In genomic region chr2:197377670-197378069, GRCh38 we compare ENCODE assay signal across 13 cellular contexts. TPM values are rescaled to one million over a fixed set of nuclear protein-coding genes. Genes with fewer than 3 reads are reported as not detected.
DNase-seq lines count a peak whose midpoint lies in the region; ATAC-seq, FAIRE-seq and TF ChIP-seq lines count a peak whose summit lies in the region.
"Had no signal": no experiment of that assay in that cellular context is flagged by ENCODE, and none has a peak within 500 bp of the region (broad histone marks: within the 10 kb centered on the region; RNA-seq: fewer than 3 reads in every experiment).

No MANE protein-coding gene starts in this region.

- DNase-seq in SK-N-SH: no peak
- DNase-seq in GM12878 (ENCODE audit: low read depth, low spot score): no peak
- no peak for DNase-seq in SIG-M5 treated with dmso at 0.1 percent for 504 hours (lab: John Stamatoyannopoulos, UW; ENCODE audit: unreplicated experiment)
- no peak for DNase-seq in C1 segment of cervical spinal cord (lab: John Stamatoyannopoulos, UW)
- no peak for DNase-seq in ureter (ENCODE audit: low spot score)
- DNase-seq: NCI-H226 had no signal

- H3K36me3 ChIP-seq in SK-N-SH (replicated peaks in 1 of 2; ENCODE audit: control insufficient read depth in 1 of 2, insufficient read depth in 2 of 2, low read length in 1 of 2): no peaks in the 10 kb centered on the region
- no peaks in the 10 kb centered on the region for H3K36me3 ChIP-seq in GM12878 (ENCODE audit: control insufficient read depth in 2 of 2, insufficient read depth in 2 of 2, low read length in 1 of 2)

- H3K9me3 ChIP-seq in SK-N-SH (no peaks in the 10 kb centered on the region), GM12878 (replicated peaks; ENCODE audit: control insufficient read depth, insufficient read depth, low read length) (no peaks in the 10 kb centered on the region)

- H3K79me2 ChIP-seq in SK-N-SH (ENCODE audit: insufficient read depth): no peaks in the 10 kb centered on the region
- no peaks in the 10 kb centered on the region for H3K79me2 ChIP-seq in GM12878 (ENCODE audit: control insufficient read depth, insufficient read depth, low read length)

- intact Hi-C loops in GM12878 (cut with micrococcal nuclease; ENCODE audit: unreplicated experiment): loop anchor here (1.0 to 2.0 kb wide), 5 partner anchors 67 to 399 kb away; partner anchors contain the start of gene ANKRD44

- FAIRE-seq in GM12878 (lab: Jason Lieb, UNC): no peak
- FAIRE-seq: GM12891 had no signal

- TF ChIP-seq EP300 in SK-N-SH (IDR thresholded peaks at IDR 0.05; ENCODE audit: borderline replicate concordance in 1 of 2, low read depth in 1 of 2, low read length in 1 of 2) (no peak), GM12878 (IDR thresholded peaks at IDR 0.05; ENCODE audit: borderline replicate concordance in 1 of 2, control insufficient read depth in 1 of 2, low read depth in 2 of 2, low read length in 2 of 2) (no peak)

- H3K27ac ChIP-seq in SK-N-SH (ENCODE audit: low read depth in 2 of 2, low read length in 1 of 2) (no peak overlapping the region), GM12878 (ENCODE audit: control insufficient read depth, insufficient read depth) (no peak overlapping the region)
- H3K27ac ChIP-seq: 22Rv1, HL-60 had no signal

- SMC1A ChIA-PET in GM12878 (lab: Charles Lee; ENCODE audit: uncharacterized antibody, unreplicated experiment): interaction anchor here (0.7 to 1.6 kb wide), 9 partner anchors 52 to 431 kb away, joined by 3 to 18 read pairs (median 3); no protein-coding TSS in a partner anchor

- no peaks in the 10 kb centered on the region for H4K20me1 ChIP-seq in SK-N-SH (ENCODE audit: insufficient read depth)
- H4K20me1 ChIP-seq in GM12878 (ENCODE audit: control insufficient read depth, insufficient read depth): no peaks in the 10 kb centered on the region

- H3K9ac ChIP-seq in SK-N-SH: no peak overlapping the region
- no peak overlapping the region for H3K9ac ChIP-seq in GM12878 (ENCODE audit: control insufficient read depth, insufficient read depth, low read length)

- H3F3A ChIP-seq in SK-N-SH (replicated peaks; ENCODE audit: insufficient read depth): peaks cover 9% of the 10 kb centered on the region

- H3K4me1 ChIP-seq in SK-N-SH (ENCODE audit: control insufficient read depth in 1 of 2, insufficient read depth in 2 of 2, low read depth in 1 of 2, low read length in 1 of 2) (peaks cover 6 to 8% of the 10 kb centered on the region in 2 experiments; a peak in 2 of 4 replicates), GM12878 (ENCODE audit: control insufficient read depth, insufficient read depth, low read length) (peaks cover 12% of the 10 kb centered on the region)

- no peak for TF ChIP-seq POLR2A in GM12878 (IDR thresholded peaks at IDR 0.05; ENCODE audit: low read depth, low read length)

- no peak overlapping the region for H3K4me2 ChIP-seq in SK-N-SH
- peak overlapping the region; percentile 79 for H3K4me2 ChIP-seq in GM12878 (ENCODE audit: control insufficient read depth, insufficient read depth)

- CTCF ChIA-PET in SK-N-SH (lab: Yijun Ruan, JAX) (interaction anchor here (0.7 to 2.3 kb wide), 24 partner anchors 8 to 757 kb away, joined by 3 to 19 read pairs (median 4); no protein-coding TSS in a partner anchor), GM12878 (lab: Yijun Ruan, JAX) (interaction anchor here (0.7 to 4.3 kb wide), 14 partner anchors 9 to 627 kb away, joined by 3 to 31 read pairs (median 4); no protein-coding TSS in a partner anchor)

- RAD21 ChIA-PET in GM12878 (lab: Charles Lee; ENCODE audit: unreplicated experiment): interaction anchor here (0.6 to 2.1 kb wide), 6 partner anchors 66 to 366 kb away, joined by 3 to 20 read pairs (median 5); no protein-coding TSS in a partner anchor

- TF ChIP-seq CTCF in SK-N-SH (IDR thresholded peaks at IDR 0.05) (no peak), GM12878 (IDR thresholded peaks at IDR 0.05 in 2 of 3, conservative IDR thresholded peaks at IDR 0.05 in 1 of 3; ENCODE audit: control insufficient read depth in 2 of 3, extremely low read depth in 1 of 3, insufficient read depth in 1 of 3, low read depth in 3 of 3, low read length in 3 of 3) (no peak)

- in situ Hi-C loops in GM12878 (cut with MboI): loop anchor here (25.0 kb wide), 1 partner anchor 590 kb away; the partner anchor contains the start of gene GTF3C3

- no peak overlapping the region for H3K4me3 ChIP-seq in SK-N-SH (ENCODE audit: low read depth in 2 of 2, low read length in 1 of 2)
- 0 out of 2 replicates have a peak overlapping the region, but pooled peaks have one; percentile 0 for H3K4me3 ChIP-seq in GM12878
- H3K4me3 ChIP-seq: K562 had no signal

- H2AFZ ChIP-seq in SK-N-SH (ENCODE audit: low read depth) (peak overlapping the region; percentile 28; the same call in 1 of the 2 replicates), GM12878 (ENCODE audit: control insufficient read depth, low read depth, low read length) (peak overlapping the region; percentile 51)

- TF ChIP-seq RAD21 in SK-N-SH (IDR thresholded peaks at IDR 0.05; ENCODE audit: low read length) (no peak), GM12878 (IDR thresholded peaks at IDR 0.05; ENCODE audit: insufficient read depth, low read depth, low read length) (no peak)

- WGBS in SK-N-SH (ENCODE audit: low lambda C conversion rate): 91% methylated on average over 8 of the region's 9 CpGs
- 10% methylated on average over 9 of the region's 9 CpGs for WGBS in GM12878 (ENCODE audit: insufficient coverage, insufficient replicate concordance, low lambda C conversion rate, missing lambda C conversion rate)

- H3K27me3 ChIP-seq in SK-N-SH (ENCODE audit: insufficient read depth) (no peaks in the 10 kb centered on the region), GM12878 (replicated peaks in 1 of 2; ENCODE audit: control insufficient read depth in 2 of 2, insufficient read depth in 2 of 2, low read length in 1 of 2) (no peaks in the 10 kb centered on the region)

- ATAC-seq in SK-N-SH treated with all-trans-retinoic acid at 6 μM for 48 hours: no peak
- peak; percentile 66 for ATAC-seq in HG02885 (IDR thresholded peaks at IDR 0.05; ENCODE audit: poor library complexity, unreplicated experiment)
- ATAC-seq in GM12878: peak; percentile 77
- no peak for ATAC-seq in HG02610 (IDR thresholded peaks at IDR 0.05; ENCODE audit: unreplicated experiment)

- H3K9me2 ChIP-seq in SK-N-SH: no peaks in the 10 kb centered on the region

- no TSS peak for BruUV-seq in GM12878 (replicated peaks; lab: Mats Ljungman, UMichigan)

- POLR2A ChIA-PET in SK-N-SH (lab: Yijun Ruan, JAX): no interaction called here
- POLR2A ChIA-PET in GM12878 (lab: Charles Lee): interaction anchor here (0.6 to 0.7 kb wide), 2 partner anchors 8 to 263 kb away, joined by 3 read pairs; no protein-coding TSS in a partner anchor

TF ChIP-seq in SK-N-SH, 30 proteins besides CTCF, POLR2A, EP300 and RAD21 (continues in another document):
- TF ChIP-seq, protein P1, sequence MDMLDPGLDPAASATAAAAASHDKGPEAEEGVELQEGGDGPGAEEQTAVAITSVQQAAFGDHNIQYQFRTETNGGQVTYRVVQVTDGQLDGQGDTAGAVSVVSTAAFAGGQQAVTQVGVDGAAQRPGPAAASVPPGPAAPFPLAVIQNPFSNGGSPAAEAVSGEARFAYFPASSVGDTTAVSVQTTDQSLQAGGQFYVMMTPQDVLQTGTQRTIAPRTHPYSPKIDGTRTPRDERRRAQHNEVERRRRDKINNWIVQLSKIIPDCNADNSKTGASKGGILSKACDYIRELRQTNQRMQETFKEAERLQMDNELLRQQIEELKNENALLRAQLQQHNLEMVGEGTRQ (IDR thresholded peaks at IDR 0.05; ENCODE audit: borderline replicate concordance, low read depth, low read length): no peak
- TF ChIP-seq RXRA (IDR thresholded peaks at IDR 0.05; ENCODE audit: borderline replicate concordance, low read depth): no peak

TF ChIP-seq in SK-N-SH treated with all-trans-retinoic acid at 6 μM for 48 hours, 23 proteins besides CTCF, POLR2A, EP300 and RAD21 (continues in another document):
- no peak for TF ChIP-seq ESRRG (CRISPR knock-in tag; IDR thresholded peaks at IDR 0.05)
- TF ChIP-seq ZFP3 (CRISPR knock-in tag; IDR thresholded peaks at IDR 0.05): no peak
- TF ChIP-seq CSDC2 (CRISPR knock-in tag; IDR thresholded peaks at IDR 0.05): no peak
- TF ChIP-seq TCF4 (CRISPR knock-in tag; IDR thresholded peaks at IDR 0.05; ENCODE audit: borderline replicate concordance): no peak
- no peak for TF ChIP-seq RARB (CRISPR knock-in tag; IDR thresholded peaks at IDR 0.05)
- no peak for TF ChIP-seq PPARA (CRISPR knock-in tag; IDR thresholded peaks at IDR 0.05; ENCODE audit: borderline replicate concordance)
- TF ChIP-seq ZNF8 (CRISPR knock-in tag; IDR thresholded peaks at IDR 0.05): no peak

TF ChIP-seq in GM12878, 131 proteins besides CTCF, POLR2A, EP300 and RAD21 (continues in another document):
- TF ChIP-seq MYC (IDR thresholded peaks at IDR 0.05; ENCODE audit: insufficient read depth, insufficient read length, insufficient replicate concordance, low read length, severe bottlenecking): no peak
- TF ChIP-seq PML (IDR thresholded peaks at IDR 0.05; ENCODE audit: low read length): no peak
- no peak for TF ChIP-seq BCL11A (IDR thresholded peaks at IDR 0.05; ENCODE audit: low read depth, low read length)
- no peak for TF ChIP-seq NRF1 (conservative IDR thresholded peaks at IDR 0.05; ENCODE audit: low read depth, low read length)
- no peak for TF ChIP-seq NBN (IDR thresholded peaks at IDR 0.05)
- TF ChIP-seq ASH2L (IDR thresholded peaks at IDR 0.05; ENCODE audit: borderline replicate concordance, low read depth): no peak
- TF ChIP-seq RUNX3 (IDR thresholded peaks at IDR 0.05; ENCODE audit: low read length): peak; percentile 29; the same call in 1 of the 2 replicates

RNA-seq across cellular contexts. Expression of gene SF3B1, which starts 57.2 kb away (rescaled TPM):
- polyA plus RNA-seq in SK-N-SH (2012; rRNA removed) (162 and 276 TPM in 2 replicates), GM12878 (2011; rRNA removed) (565 and 880 TPM in 2 replicates), GM12878 (2014; fragmentation: Illumina TruSeq; extraction: Trizol) (324 and 460 TPM in 2 replicates), GM12878 (2014; fragmentation: Nextera tagmentation; extraction: Ambion mirVana) (100 to 1,000 TPM; 163 to 170 TPM), GM12878 (2014; rRNA removed) (150 and 191 TPM in 2 replicates), GM12878 (2016; fragmentation: Nextera tagmentation; extraction: Ambion mirVana) (100 to 1,000 TPM; 232 to 246 TPM)
- polyA plus RNA-seq in SK-N-SH (2012; cell fraction: cytosol; rRNA removed): 126 and 144 TPM in 2 replicates
- polyA plus RNA-seq in SK-N-SH (2012; cell fraction: nucleus; rRNA removed): 576 and 1,267 TPM in 2 replicates
- total RNA-seq in GM12878 (2013; cell fraction: nucleolus; rRNA removed): 1,461 and 1,609 TPM in 2 replicates
- total RNA-seq in GM12878 (2014; rRNA removed) (236 and 277 TPM in 2 replicates), GM12878 (2014; rRNA removed; fragmentation: Illumina TruSeq; extraction: Trizol) (241 and 248 TPM in 2 replicates), GM12878 (2021) (262 and 263 TPM in 2 replicates), ureter (313 TPM)
- 149 TPM for polyA plus RNA-seq in GM12878 (2011; ENCODE audit: low read depth)
- polyA plus RNA-seq in GM12878 (2011; cell fraction: cytosol; rRNA removed): 149 and 276 TPM in 2 replicates
- 1,214 and 1,398 TPM in 2 replicates for polyA plus RNA-seq in GM12878 (2011; cell fraction: nucleus; rRNA removed)
- 229 and 264 TPM in 2 replicates for polyA plus RNA-seq in GM12878 (2012)
- 301 and 769 TPM in 2 replicates for polyA minus RNA-seq in GM12878 (2011; rRNA and poly(A)+ RNA removed)
- polyA minus RNA-seq in GM12878 (2011; cell fraction: cytosol; rRNA and poly(A)+ RNA removed): 57.1 and 80.7 TPM in 2 replicates
- polyA minus RNA-seq in GM12878 (2011; cell fraction: nucleus; rRNA and poly(A)+ RNA removed): 245 and 280 TPM in 2 replicates

Comparison
In these comparisons a context has a peak if more than half of its experiments do, and no peak if none do; other contexts are left out.
1. ATAC-seq: peak in HG02885 (single experiment) and GM12878 (single experiment); none in SK-N-SH treated with all-trans-retinoic acid at 6 μM for 48 hours (single experiment) and HG02610 (single experiment).
2. Of the 26 proteins assayed by ChIP-seq in both GM12878 and SK-N-SH: peak only in GM12878: NFIC; only in SK-N-SH: none; in both: none; in neither: 25.